In the genomic region with DNA sequence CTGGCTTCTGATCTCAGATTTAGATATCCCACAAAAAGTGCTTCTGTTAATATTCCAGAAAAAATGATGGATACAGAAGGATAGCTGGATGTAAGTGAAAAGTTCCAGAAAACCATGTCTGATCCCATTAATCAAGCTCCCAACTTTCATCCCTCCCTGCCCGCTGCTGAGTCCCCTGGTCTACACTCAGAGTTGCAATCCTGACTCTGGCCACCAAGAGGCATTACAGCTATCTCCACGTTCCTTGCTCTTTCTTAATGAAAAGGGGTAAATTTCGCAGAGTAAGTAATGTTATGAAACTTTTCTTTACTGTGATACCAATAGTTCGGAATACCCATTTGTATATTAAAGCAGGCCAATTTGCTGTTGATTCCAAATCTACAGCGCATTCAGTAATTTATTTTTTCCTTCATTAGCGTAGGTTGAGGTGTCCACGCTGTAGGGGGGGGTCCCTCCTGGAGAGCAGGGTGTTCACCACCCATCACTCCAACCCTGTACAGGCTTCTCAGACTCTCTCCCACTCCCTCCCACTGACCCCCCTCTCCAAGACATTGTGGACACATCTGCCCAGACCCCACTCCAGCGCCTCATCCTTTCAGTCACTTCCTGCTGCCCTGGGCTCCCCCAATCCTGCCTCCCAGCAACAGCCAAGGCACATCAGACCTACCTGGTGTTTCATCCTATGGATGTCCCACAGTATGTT, we compare ENCODE assay signal across 8 cellular contexts. TPM values are rescaled to one million over a fixed set of nuclear protein-coding genes. Genes with fewer than 3 reads are reported as not detected.
DNase-seq lines count a peak whose midpoint lies in the region; TF ChIP-seq lines count a peak whose summit lies in the region.

No MANE protein-coding gene starts in this region.

- in situ Hi-C loops in GM23248 (cut with MboI), result loop anchor here (10.0 to 25.0 kb wide), 2 partner anchors 119 to 252 kb away; partner anchors contain the start of gene BEX4

- intact Hi-C loops in activated CD4-positive, alpha-beta T cell treated with anti-CD3 and anti-CD28 coated beads, Interleukin-2, amount 10 ng/mL, durations not matched to agents 24 days and 14 days (cut with micrococcal nuclease), result loop anchor here (1.0 to 2.0 kb wide), 3 partner anchors 121 to 513 kb away; no protein-coding TSS in a partner anchor
- intact Hi-C loops in vagina (cut with DNase I), result loop anchor here (10.0 kb wide), 1 partner anchor 119 kb away; no protein-coding TSS in a partner anchor

- H3K4me1 Mint-ChIP-seq in activated CD4-positive, alpha-beta T cell treated with anti-CD3 and anti-CD28 coated beads, Interleukin-2, amount 10 ng/mL, durations not matched to agents 24 days and 14 days, result peaks cover 12% of the 10 kb centered on the region

- no peaks in the 10 kb centered on the region for H3F3A ChIP-seq in GM23248 (ENCODE audit: insufficient read depth)

- H2AFZ ChIP-seq in GM23248, result no peak overlapping the region
- peak overlapping the region; percentile 72 for H2AFZ ChIP-seq in KMS-11 (ENCODE audit: low read depth)

- peak overlapping the region; percentile 92 for H3K4me3 Mint-ChIP-seq in activated CD4-positive, alpha-beta T cell treated with anti-CD3 and anti-CD28 coated beads, Interleukin-2, amount 10 ng/mL, durations not matched to agents 24 days and 14 days

- H3K9me3 Mint-ChIP-seq in activated CD4-positive, alpha-beta T cell treated with anti-CD3 and anti-CD28 coated beads, Interleukin-2, amount 10 ng/mL, durations not matched to agents 24 days and 14 days, result no peaks in the 10 kb centered on the region

- no peak for TF ChIP-seq POLR2A in vagina (IDR thresholded peaks at IDR 0.05)

- no peaks in the 10 kb centered on the region for H3K9me2 ChIP-seq in GM23248 (ENCODE audit: insufficient read depth)

- H3K27me3 Mint-ChIP-seq in activated CD4-positive, alpha-beta T cell treated with anti-CD3 and anti-CD28 coated beads, Interleukin-2, amount 10 ng/mL, durations not matched to agents 24 days and 14 days, result no peaks in the 10 kb centered on the region

- TF ChIP-seq CTCF in KMS-11 (conservative IDR thresholded peaks at IDR 0.05; ENCODE audit: low read depth, low read length) (no peak), vagina (IDR thresholded peaks at IDR 0.05) (peak in 1 of 3 experiments; percentile 32)

- H3K9me3 ChIP-seq in GM23248 (ENCODE audit: low read depth), result no peaks in the 10 kb centered on the region
- no peaks in the 10 kb centered on the region for H3K9me3 ChIP-seq in vagina

- H3K27ac ChIP-seq in GM23248 (no peak overlapping the region), KMS-11 (no peak overlapping the region), vagina (no peak overlapping the region)

- H3K79me2 ChIP-seq in GM23248 (ENCODE audit: insufficient read depth) (no peaks in the 10 kb centered on the region), KMS-11 (ENCODE audit: insufficient read depth, low read depth) (no peaks in the 10 kb centered on the region)

- no peak overlapping the region for H3K4me3 ChIP-seq in GM23248
- H3K4me3 ChIP-seq in KMS-11 (IDR thresholded peaks at IDR 0.05; ENCODE audit: insufficient read depth, low read depth, low read length), result no peak overlapping the region
- H3K4me3 ChIP-seq in vagina, result peak overlapping the region; percentile 5 to 28

- H4K20me1 ChIP-seq in GM23248 (ENCODE audit: insufficient read depth) (no peaks in the 10 kb centered on the region), KMS-11 (ENCODE audit: insufficient read depth) (no peaks in the 10 kb centered on the region)

- no peaks in the 10 kb centered on the region for H3K36me3 ChIP-seq in GM23248 (ENCODE audit: low read depth)
- H3K36me3 ChIP-seq in KMS-11 (ENCODE audit: insufficient read depth), result no peaks in the 10 kb centered on the region
- no peaks in the 10 kb centered on the region for H3K36me3 ChIP-seq in vagina

- H3K4me2 ChIP-seq in GM23248 (ENCODE audit: unreplicated experiment) (no peak overlapping the region), KMS-11 (peak overlapping the region; percentile 42; the same call in 1 of the 2 replicates)

- H3K36me3 Mint-ChIP-seq in activated CD4-positive, alpha-beta T cell treated with anti-CD3 and anti-CD28 coated beads, Interleukin-2, amount 10 ng/mL, durations not matched to agents 24 days and 14 days (ENCODE audit: low read depth), result no peaks in the 10 kb centered on the region

- no peaks in the 10 kb centered on the region for H3K27me3 ChIP-seq in GM23248 (replicated peaks; ENCODE audit: insufficient read depth)
- H3K27me3 ChIP-seq in KMS-11 (ENCODE audit: insufficient read depth, low read depth), result no peaks in the 10 kb centered on the region
- no peaks in the 10 kb centered on the region for H3K27me3 ChIP-seq in vagina

- WGBS in GM23248 (ENCODE audit: low coverage in 1 of 2, low lambda C conversion rate in 2 of 2, missing lambda C conversion rate in 2 of 2), 2 experiments, result 73 to 74% methylated on average over 7 to 8 of the region's 8 CpGs

- no peak overlapping the region for H3K9ac ChIP-seq in GM23248
- no peak overlapping the region; the same call in 1 of the 2 replicates for H3K9ac ChIP-seq in KMS-11

- peak overlapping the region; percentile 20 for H3K27ac Mint-ChIP-seq in activated CD4-positive, alpha-beta T cell treated with anti-CD3 and anti-CD28 coated beads, Interleukin-2, amount 10 ng/mL, durations not matched to agents 24 days and 14 days

- H3K4me1 ChIP-seq in GM23248 (ENCODE audit: insufficient read depth), result no peaks in the 10 kb centered on the region; the same call in 1 of the 2 replicates
- no peaks in the 10 kb centered on the region for H3K4me1 ChIP-seq in KMS-11 (ENCODE audit: low read depth, poor library complexity, severe bottlenecking)
- H3K4me1 ChIP-seq in vagina, result no peaks in the 10 kb centered on the region

- DNase-seq in NOMO-1 (lab: John Stamatoyannopoulos, UW; ENCODE audit: unreplicated experiment in 2 of 2), result peak; percentile 2 to 38
- DNase-seq in NOMO-1 treated with dmso at 0.1 percent for 144 hours (lab: John Stamatoyannopoulos, UW; ENCODE audit: unreplicated experiment), result no peak
- peak; percentile 47 for DNase-seq in GM23248
- peak; percentile 70 for DNase-seq in activated CD4-positive, alpha-beta T cell treated with anti-CD3 and anti-CD28 coated beads, Interleukin-2, amount 10 ng/mL, durations not matched to agents 24 days and 14 days
- DNase-seq in epidermal melanocyte (ENCODE audit: insufficient read length, low spot score), result peak; percentile 26
- DNase-seq in myocyte (ENCODE audit: low read depth), result peak; percentile 56
- DNase-seq in vagina (ENCODE audit: extremely low spot score in 2 of 2), result no peak

RNA-seq across cellular contexts. Expression of gene RAB40A, which starts 55.1 kb away (rescaled TPM):
- total RNA-seq in GM23248 (2014; rRNA removed; shearing (Covaris generic)), result not detected in 2 replicates
- polyA plus RNA-seq in GM23248 (2016; fragmentation: Nextera tagmentation; extraction: Ambion mirVana), result 0.16 and 0.34 TPM in 2 replicates
- total RNA-seq in activated CD4-positive, alpha-beta T cell treated with anti-CD3 and anti-CD28 coated beads, Interleukin-2, amount 10 ng/mL, durations not matched to agents 24 days and 14 days, result 0.16 and 0.21 TPM in 2 replicates
- total RNA-seq in myocyte (0.26 and 0.32 TPM in 2 replicates), vagina (0.98 TPM)
- 0.86 TPM for polyA plus RNA-seq in myocyte (2012)

Comparison
In these comparisons a context has a peak if more than half of its experiments do, and no peak if none do; other contexts are left out.
1. DNase-seq: peak in NOMO-1 (2 of 2), GM23248 (single experiment), activated CD4-positive, alpha-beta T cell treated with anti-CD3 and anti-CD28 coated beads, Interleukin-2, amount 10 ng/mL, durations not matched to agents 24 days and 14 days (single experiment), epidermal melanocyte (single experiment) and myocyte (single experiment); none in NOMO-1 treated with dmso at 0.1 percent for 144 hours (single experiment) and vagina (0 of 2).
2. H3K4me3 ChIP-seq: peak in vagina (2 of 2); none in GM23248 (single experiment) and KMS-11 (single experiment).